10 cellular contexts compared by ENCODE assay signal in the genomic region with DNA sequence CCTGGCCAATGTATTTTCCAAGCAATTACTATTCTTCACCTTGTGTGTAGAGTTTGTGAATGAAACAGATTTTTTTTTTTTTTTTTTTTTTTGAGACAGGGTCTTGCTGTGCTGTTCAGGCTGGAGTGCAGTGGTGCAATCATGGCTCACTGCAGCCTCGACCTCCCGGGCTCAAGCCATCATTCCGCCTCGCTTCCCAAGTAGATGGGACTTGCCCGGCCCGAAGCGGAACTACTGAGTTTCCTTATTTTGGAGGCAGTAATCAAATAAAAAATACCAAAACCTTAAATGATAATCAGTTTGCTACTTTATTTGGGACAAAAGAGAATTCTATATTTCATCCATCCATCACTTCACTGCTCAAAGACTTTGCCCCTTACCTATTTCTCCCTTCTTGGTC. TPM values are rescaled to one million over a fixed set of nuclear protein-coding genes. Genes with fewer than 3 reads are reported as not detected.
A peak's percentile ranks its signal among the peaks of the same experiment; 100 is the strongest.
DNase-seq lines count a peak whose midpoint lies in the region; ATAC-seq and TF ChIP-seq lines count a peak whose summit lies in the region.
"Had no signal": no experiment of that assay in that cellular context is flagged by ENCODE, and none has a peak within 500 bp of the region (broad histone marks: within the 10 kb centered on the region; RNA-seq: fewer than 3 reads in every experiment).

No MANE protein-coding gene starts in this region.

- no TSS peak for BruUV-seq in Caco-2 (replicated peaks; lab: Mats Ljungman, UMichigan)

- H3K9me3 ChIP-seq in Caco-2: no peaks in the 10 kb centered on the region
- no peaks in the 10 kb centered on the region for H3K9me3 ChIP-seq in OCI-LY1 (ENCODE audit: low read length)
- no peaks in the 10 kb centered on the region for H3K9me3 ChIP-seq in Peyer's patch
- H3K9me3 ChIP-seq: transverse colon had no signal

- H3K36me3 ChIP-seq in Caco-2 (ENCODE audit: control insufficient read depth, insufficient read depth, low read length) (no peaks in the 10 kb centered on the region), OCI-LY1 (ENCODE audit: insufficient read depth, low read length) (no peaks in the 10 kb centered on the region), rectal smooth muscle tissue (ENCODE audit: control insufficient read depth, insufficient read depth, low read length) (no peaks in the 10 kb centered on the region), Peyer's patch (no peaks in the 10 kb centered on the region)
- H3K36me3 ChIP-seq: transverse colon had no signal

- H3K4me1 ChIP-seq in Caco-2 (no peaks in the 10 kb centered on the region), OCI-LY1 (ENCODE audit: insufficient read depth, low read length, severe bottlenecking) (peaks cover 25% of the 10 kb centered on the region), rectal smooth muscle tissue (ENCODE audit: control insufficient read depth, insufficient read depth, low read length) (peaks cover 2% of the 10 kb centered on the region), Peyer's patch (peaks cover 0 to 6% (median 0%) of the 10 kb centered on the region in 4 donors)

- POLR2A ChIA-PET in Caco-2 (lab: Charles Lee): no interaction called here

- peaks cover 1% of the 10 kb centered on the region for H3K9me3 Mint-ChIP-seq in Caco-2 (ENCODE audit: unreplicated experiment)
- no peaks in the 10 kb centered on the region for H3K9me3 Mint-ChIP-seq in endothelial cell (ENCODE audit: unreplicated experiment)

- H3K4me1 Mint-ChIP-seq in Caco-2 (ENCODE audit: low read depth, unreplicated experiment) (no peaks in the 10 kb centered on the region), endothelial cell (ENCODE audit: unreplicated experiment) (peaks cover 3% of the 10 kb centered on the region)

- H3F3A ChIP-seq in OCI-LY1 (ENCODE audit: insufficient read depth, low read length): no peaks in the 10 kb centered on the region

- ATAC-seq in GM18907 (IDR thresholded peaks at IDR 0.05; ENCODE audit: unreplicated experiment): no peak
- no peak for ATAC-seq in HG03520 (IDR thresholded peaks at IDR 0.05; ENCODE audit: unreplicated experiment)

- H3K27ac Mint-ChIP-seq in Caco-2 (ENCODE audit: unreplicated experiment): no peak overlapping the region
- H3K27ac Mint-ChIP-seq in endothelial cell (ENCODE audit: unreplicated experiment): no peak overlapping the region

- peak overlapping the region; percentile 86 for H3K4me2 ChIP-seq in OCI-LY1 (ENCODE audit: low read length)

- peak overlapping the region; percentile 92 for H2AFZ ChIP-seq in OCI-LY1 (ENCODE audit: low read length)

- H3K27me3 Mint-ChIP-seq in Caco-2 (ENCODE audit: insufficient read depth, unreplicated experiment) (peaks cover 2% of the 10 kb centered on the region), endothelial cell (ENCODE audit: unreplicated experiment) (no peaks in the 10 kb centered on the region)
- H3K27me3 Mint-ChIP-seq: IgD-negative memory B cell had no signal

- H3K9ac ChIP-seq in OCI-LY1 (ENCODE audit: low read length) (peak overlapping the region; percentile 64; the same call in 1 of the 2 replicates), rectal smooth muscle tissue (ENCODE audit: low read length) (no peak overlapping the region)

- DNase-seq in Caco-2 (no peak), endothelial cell (ENCODE audit: low spot score) (no peak), Peyer's patch (no peak), HPDE6-E6E7 (ENCODE audit: extremely low spot score) (no peak)
- DNase-seq: transverse colon had no signal

- H3K4me3 ChIP-seq in Caco-2 (ENCODE audit: low read depth, low read length): no peak overlapping the region; the same call in 1 of the 2 replicates
- H3K4me3 ChIP-seq in OCI-LY1 (ENCODE audit: low read depth, low read length, poor library complexity, severe bottlenecking): peak overlapping the region; percentile 67
- peak overlapping the region; percentile 95 for H3K4me3 ChIP-seq in rectal smooth muscle tissue (ENCODE audit: low read length)
- peak overlapping the region in 2 of 4 donors; percentile 65 to 80 for H3K4me3 ChIP-seq in Peyer's patch

- H3K36me3 Mint-ChIP-seq in Caco-2 (ENCODE audit: insufficient read depth, unreplicated experiment) (no peaks in the 10 kb centered on the region), endothelial cell (ENCODE audit: low read depth, unreplicated experiment) (no peaks in the 10 kb centered on the region)
- H3K36me3 Mint-ChIP-seq: IgD-negative memory B cell had no signal

- no peak for TF ChIP-seq CTCF in Caco-2 (IDR thresholded peaks at IDR 0.05; ENCODE audit: insufficient read depth in 1 of 2, low read depth in 1 of 2, low read length in 1 of 2, severe bottlenecking in 1 of 2, unreplicated experiment in 1 of 2)
- TF ChIP-seq CTCF in OCI-LY1 (IDR thresholded peaks at IDR 0.05; ENCODE audit: low read length): no peak
- TF ChIP-seq CTCF in endothelial cell (IDR thresholded peaks at IDR 0.05; ENCODE audit: unreplicated experiment): no peak
- TF ChIP-seq CTCF in Peyer's patch (IDR thresholded peaks at IDR 0.05): no peak

- no peaks in the 10 kb centered on the region for H4K20me1 ChIP-seq in OCI-LY1 (ENCODE audit: insufficient read depth, low read length)

- intact Hi-C loops in Caco-2 (cut with micrococcal nuclease; ENCODE audit: unreplicated experiment): no loop called here

- H3K27ac ChIP-seq in OCI-LY1 (ENCODE audit: low read depth, low read length, poor library complexity, severe bottlenecking): no peak overlapping the region
- no peak overlapping the region for H3K27ac ChIP-seq in rectal smooth muscle tissue (ENCODE audit: low read depth, low read length)
- no peak overlapping the region for H3K27ac ChIP-seq in Peyer's patch

- no peaks in the 10 kb centered on the region for H3K9me2 ChIP-seq in OCI-LY1 (ENCODE audit: low read depth, low read length)

- H3K79me2 ChIP-seq in OCI-LY1 (ENCODE audit: insufficient read depth, low read length): no peaks in the 10 kb centered on the region

- peak overlapping the region; percentile 81 for H3K4me3 Mint-ChIP-seq in Caco-2 (ENCODE audit: unreplicated experiment)
- peak overlapping the region; percentile 98 for H3K4me3 Mint-ChIP-seq in endothelial cell (ENCODE audit: unreplicated experiment)

- no peaks in the 10 kb centered on the region for H3K27me3 ChIP-seq in Caco-2 (replicated peaks; ENCODE audit: control insufficient read depth, insufficient read depth, low read length)
- H3K27me3 ChIP-seq in OCI-LY1 (ENCODE audit: insufficient read depth, low read length): no peaks in the 10 kb centered on the region
- no peaks in the 10 kb centered on the region for H3K27me3 ChIP-seq in rectal smooth muscle tissue (ENCODE audit: control insufficient read depth, insufficient read depth, low read length)
- H3K27me3 ChIP-seq in Peyer's patch: no peaks in the 10 kb centered on the region
- H3K27me3 ChIP-seq: transverse colon had no signal

- CTCF ChIA-PET in Caco-2 (lab: Charles Lee): no interaction called here

- no peak for TF ChIP-seq POLR2A in Peyer's patch (IDR thresholded peaks at IDR 0.05)

RNA-seq across cellular contexts. Expression of a gene that starts 0.7 kb away (rescaled TPM):
- 1.1 and 1.3 TPM in 2 replicates for total RNA-seq in Caco-2 (2022)
- 4.0 TPM for total RNA-seq in endothelial cell (ENCODE audit: unreplicated experiment)
- total RNA-seq in Peyer's patch: 10 to 100 TPM in 1 of 4 donors, 1 to 10 TPM in 3; 2.5 to 11.6 (median 4.5) TPM

RNA-seq across cellular contexts. Expression of a gene that starts 4.2 kb away (rescaled TPM):
- total RNA-seq in Caco-2 (2022): not detected in 2 replicates
- total RNA-seq in endothelial cell (ENCODE audit: unreplicated experiment): 0.31 TPM
- not detected for total RNA-seq in Peyer's patch
- total RNA-seq: transverse colon had no signal

RNA-seq across cellular contexts. Expression of a gene that starts 49.7 kb away (rescaled TPM):
- total RNA-seq in Caco-2 (2022): 0.56 and 0.68 TPM in 2 replicates
- 3.2 TPM for total RNA-seq in endothelial cell (ENCODE audit: unreplicated experiment)
- total RNA-seq in Peyer's patch: not detected
